Comparison of ENCODE assay signal across 13 cellular contexts in genomic region chr17:50602514-50603235, GRCh38. TPM values are rescaled to one million over a fixed set of nuclear protein-coding genes. Genes with fewer than 3 reads are reported as not detected.
A peak's percentile ranks its signal among the peaks of the same experiment; 100 is the strongest.
DNase-seq lines count a peak whose midpoint lies in the region; ATAC-seq and TF ChIP-seq lines count a peak whose summit lies in the region.
"Had no signal": no experiment of that assay in that cellular context is flagged by ENCODE, and none has a peak within 500 bp of the region (broad histone marks: within the 10 kb centered on the region; RNA-seq: fewer than 3 reads in every experiment).

No MANE protein-coding gene starts in this region.

- no peaks in the 10 kb centered on the region for H4K20me1 ChIP-seq in SK-N-SH (ENCODE audit: insufficient read depth)
- H4K20me1 ChIP-seq: BLaER1 treated with 17β-estradiol and CSF1 and Interleukin-3, amounts not matched to agents 10 nM and 100 nM had no signal

- WGBS in SK-N-SH (ENCODE audit: low lambda C conversion rate), result 83% methylated on average over 26 of the region's 26 CpGs

- H3K4me1 Mint-ChIP-seq in brain, result peaks cover 59% of the 10 kb centered on the region
- H3K4me1 Mint-ChIP-seq in mesothelial cell of epicardium, result peaks cover 42% of the 10 kb centered on the region
- H3K4me1 Mint-ChIP-seq in HFFc6 (ENCODE audit: low read depth), result no peaks in the 10 kb centered on the region
- H3K4me1 Mint-ChIP-seq: CD4-positive, CD25-positive, alpha-beta regulatory T cell had no signal

- peak; percentile 77 for DNase-seq in SK-N-SH
- no peak for DNase-seq in mesothelial cell of epicardium (ENCODE audit: low spot score in 2 of 2, unreplicated experiment in 2 of 2)
- no peak for DNase-seq in HFFc6
- no peak for DNase-seq in mesenteric fat pad (ENCODE audit: low spot score)
- DNase-seq: ACHN; CD4-positive, CD25-positive, alpha-beta regulatory T cell; EL; GOT3 had no signal

- TF ChIP-seq CTCF in SK-N-SH (IDR thresholded peaks at IDR 0.05) (no peak), brain (conservative IDR thresholded peaks at IDR 0.05) (no peak), mesothelial cell of epicardium (IDR thresholded peaks at IDR 0.05; ENCODE audit: unreplicated experiment) (no peak), HFFc6 (IDR thresholded peaks at IDR 0.05) (no peak)

- CTCF ChIA-PET in SK-N-SH (lab: Yijun Ruan, JAX), result interaction anchor here (0.6 to 22.2 kb wide), 9 partner anchors 9 to 78 kb away, joined by 3 to 402 read pairs (median 3); partner anchors contain the start of genes ABCC3 and CACNA1G

- peak in 1 of 2 experiments; percentile 23; a peak in 1 of 4 replicates for TF ChIP-seq EP300 in SK-N-SH (IDR thresholded peaks at IDR 0.05; ENCODE audit: borderline replicate concordance in 1 of 2, low read depth in 1 of 2, low read length in 1 of 2)

- H3F3A ChIP-seq in SK-N-SH (replicated peaks; ENCODE audit: insufficient read depth), result no peaks in the 10 kb centered on the region

- no peak overlapping the region for H3K4me3 ChIP-seq in SK-N-SH (ENCODE audit: low read depth in 2 of 2, low read length in 1 of 2)
- H3K4me3 ChIP-seq: BLaER1 treated with 17β-estradiol and CSF1 and Interleukin-3, amounts not matched to agents 10 nM and 100 nM; HAP-1 had no signal

- H3K27me3 Mint-ChIP-seq in brain (peaks cover 2% of the 10 kb centered on the region), mesothelial cell of epicardium (ENCODE audit: low read depth) (no peaks in the 10 kb centered on the region), HFFc6 (ENCODE audit: insufficient read depth) (peaks cover 42% of the 10 kb centered on the region)

- H3K4me1 ChIP-seq in SK-N-SH (ENCODE audit: control insufficient read depth in 1 of 2, insufficient read depth in 2 of 2, low read depth in 1 of 2, low read length in 1 of 2), result peaks cover 11 to 69% of the 10 kb centered on the region in 2 experiments
- H3K4me1 ChIP-seq: HAP-1 had no signal

- H3K4me2 ChIP-seq in SK-N-SH, result no peak overlapping the region
- H3K4me2 ChIP-seq: BLaER1 treated with 17β-estradiol and CSF1 and Interleukin-3, amounts not matched to agents 10 nM and 100 nM had no signal

- ATAC-seq in SK-N-SH treated with all-trans-retinoic acid at 6 μM for 48 hours (no peak), HG02642 (IDR thresholded peaks at IDR 0.05; ENCODE audit: poor library complexity, unreplicated experiment) (no peak)

- H3K36me3 Mint-ChIP-seq in brain, result peaks cover 19% of the 10 kb centered on the region
- H3K36me3 Mint-ChIP-seq in mesothelial cell of epicardium, result peaks cover under 1% of the 10 kb centered on the region
- H3K36me3 Mint-ChIP-seq in HFFc6 (ENCODE audit: low read depth), result no peaks in the 10 kb centered on the region
- H3K36me3 Mint-ChIP-seq: CD4-positive, CD25-positive, alpha-beta regulatory T cell had no signal

- no peaks in the 10 kb centered on the region for H3K27me3 ChIP-seq in SK-N-SH (ENCODE audit: insufficient read depth)
- H3K27me3 ChIP-seq: BLaER1 treated with 17β-estradiol and CSF1 and Interleukin-3, amounts not matched to agents 10 nM and 100 nM had no signal

- H3K9me3 Mint-ChIP-seq in brain, result peaks cover 0 to 3% (median 0%) of the 10 kb centered on the region in 5 experiments
- H3K9me3 Mint-ChIP-seq in mesothelial cell of epicardium, result no peaks in the 10 kb centered on the region
- no peaks in the 10 kb centered on the region for H3K9me3 Mint-ChIP-seq in HFFc6
- H3K9me3 Mint-ChIP-seq: CD4-positive, CD25-positive, alpha-beta regulatory T cell had no signal

- POLR2A ChIA-PET in SK-N-SH (lab: Yijun Ruan, JAX), result interaction anchor here (0.6 to 1.9 kb wide), 4 partner anchors 10 to 46 kb away, joined by 3 to 6 read pairs (median 4); no protein-coding TSS in a partner anchor

- H3K79me2 ChIP-seq in SK-N-SH (ENCODE audit: insufficient read depth), result no peaks in the 10 kb centered on the region

- no peak overlapping the region for H3K4me3 Mint-ChIP-seq in brain
- H3K4me3 Mint-ChIP-seq in mesothelial cell of epicardium, result peak overlapping the region; percentile 28
- no peak overlapping the region for H3K4me3 Mint-ChIP-seq in HFFc6
- H3K4me3 Mint-ChIP-seq: CD4-positive, CD25-positive, alpha-beta regulatory T cell had no signal

- no peaks in the 10 kb centered on the region for H3K9me2 ChIP-seq in SK-N-SH

- no peaks in the 10 kb centered on the region for H3K9me3 ChIP-seq in SK-N-SH
- H3K9me3 ChIP-seq: BLaER1 treated with 17β-estradiol and CSF1 and Interleukin-3, amounts not matched to agents 10 nM and 100 nM; HAP-1 had no signal

- H3K27ac Mint-ChIP-seq in brain (peak overlapping the region in 4 of 5 experiments; percentile 23 to 82 (median 70)), mesothelial cell of epicardium (peak overlapping the region; percentile 22), HFFc6 (no peak overlapping the region)

- H3K9ac ChIP-seq in SK-N-SH, result no peak overlapping the region
- H3K9ac ChIP-seq: BLaER1 treated with 17β-estradiol and CSF1 and Interleukin-3, amounts not matched to agents 10 nM and 100 nM had no signal

- H3K36me3 ChIP-seq in SK-N-SH (replicated peaks in 1 of 2; ENCODE audit: control insufficient read depth in 1 of 2, insufficient read depth in 2 of 2, low read length in 1 of 2), result no peaks in the 10 kb centered on the region
- H3K36me3 ChIP-seq: BLaER1 treated with 17β-estradiol and CSF1 and Interleukin-3, amounts not matched to agents 10 nM and 100 nM; HAP-1 had no signal

- H2AFZ ChIP-seq in SK-N-SH (ENCODE audit: low read depth), result no peak overlapping the region

- peak overlapping the region in 1 of 2 experiments; percentile 41; a peak in 2 of 4 replicates for H3K27ac ChIP-seq in SK-N-SH (ENCODE audit: low read depth in 2 of 2, low read length in 1 of 2)
- H3K27ac ChIP-seq: BLaER1 treated with 17β-estradiol and CSF1 and Interleukin-3, amounts not matched to agents 10 nM and 100 nM had no signal

- no peak for TF ChIP-seq RAD21 in SK-N-SH (IDR thresholded peaks at IDR 0.05; ENCODE audit: low read length)

TF ChIP-seq in SK-N-SH, 30 proteins besides CTCF, POLR2A, EP300 and RAD21 (continues in another document):
- TF ChIP-seq RCOR1 (IDR thresholded peaks at IDR 0.05; ENCODE audit: low read length), result no peak
- TF ChIP-seq TAF1 (IDR thresholded peaks at IDR 0.05; ENCODE audit: borderline replicate concordance, low read depth, low read length), result no peak
- no peak for TF ChIP-seq USF2 (IDR thresholded peaks at IDR 0.05; ENCODE audit: borderline replicate concordance, low read depth, low read length)
- no peak for TF ChIP-seq SMC3 (IDR thresholded peaks at IDR 0.05; ENCODE audit: low read depth, low read length)
- no peak for TF ChIP-seq TEAD4 (IDR thresholded peaks at IDR 0.05; ENCODE audit: borderline replicate concordance, insufficient read depth)
- peak; percentile 32 for TF ChIP-seq CHD2 (IDR thresholded peaks at IDR 0.05; ENCODE audit: low read length, partially characterized antibody)
- 0 out of 2 replicates have a peak, but pooled peaks have one; percentile 28 for TF ChIP-seq FOXJ3 (CRISPR knock-in tag; IDR thresholded peaks at IDR 0.05)

TF ChIP-seq in SK-N-SH treated with all-trans-retinoic acid at 6 μM for 48 hours, 23 proteins besides CTCF, POLR2A, EP300 and RAD21:
- TF ChIP-seq PATZ1 (CRISPR knock-in tag; IDR thresholded peaks at IDR 0.05; ENCODE audit: borderline replicate concordance) (no peak), BACH2 (CRISPR knock-in tag; IDR thresholded peaks at IDR 0.05; ENCODE audit: borderline replicate concordance) (no peak), CSDC2 (CRISPR knock-in tag; IDR thresholded peaks at IDR 0.05) (no peak), PPARA (CRISPR knock-in tag; IDR thresholded peaks at IDR 0.05; ENCODE audit: borderline replicate concordance) (no peak), ZNF8 (CRISPR knock-in tag; IDR thresholded peaks at IDR 0.05) (no peak)

RNA-seq across cellular contexts. Expression of gene ABCC3, which starts 32.0 kb away (rescaled TPM):
- 185 and 209 TPM in 2 replicates for polyA plus RNA-seq in SK-N-SH (2012; rRNA removed)
- 29.0 and 41.5 TPM in 2 replicates for polyA plus RNA-seq in SK-N-SH (2012; cell fraction: cytosol; rRNA removed)
- 1,427 and 1,497 TPM in 2 replicates for polyA plus RNA-seq in SK-N-SH (2012; cell fraction: nucleus; rRNA removed)
- 0.97 TPM for polyA plus RNA-seq in brain (ENCODE audit: insufficient read depth, low read depth, low replicate concordance)
- 0.44 to 1.2 TPM (median 0.93 TPM) in 3 replicates for total RNA-seq in mesothelial cell of epicardium
- total RNA-seq in HFFc6 (2021; fragmentation: NEBNext Ultra II Directional; extraction: Animal tissue kit (Norgen Biotek cat#: 25700)), result 10 to 100 TPM; 18.4 to 23.6 (median 21.3) TPM
- 52.8 TPM for total RNA-seq in mesenteric fat pad

RNA-seq across cellular contexts. Expression of gene CACNA1G, which starts 42.2 kb away (rescaled TPM):
- 0.15 and 0.21 TPM in 2 replicates for polyA plus RNA-seq in SK-N-SH (2012; rRNA removed)
- polyA plus RNA-seq in SK-N-SH (2012; cell fraction: cytosol; rRNA removed), result 0.08 and 0.24 TPM in 2 replicates
- 0.36 and 0.48 TPM in 2 replicates for polyA plus RNA-seq in SK-N-SH (2012; cell fraction: nucleus; rRNA removed)
- 2.0 TPM for polyA plus RNA-seq in brain (ENCODE audit: insufficient read depth, low read depth, low replicate concordance)
- 26.1 to 29.0 TPM (median 26.9 TPM) in 3 replicates for total RNA-seq in mesothelial cell of epicardium
- under 1 TPM in 5 of 6 experiments, not detected in 1; 0.03 to 0.19 (median 0.05) TPM for total RNA-seq in HFFc6 (2021; fragmentation: NEBNext Ultra II Directional; extraction: Animal tissue kit (Norgen Biotek cat#: 25700))
- total RNA-seq in mesenteric fat pad, result 0.58 TPM
- polyA plus RNA-seq: CD4-positive, CD25-positive, alpha-beta regulatory T cell had no signal

RNA-seq across cellular contexts. Expression of gene SPATA20, which starts 55.7 kb away (rescaled TPM):
- 92.0 and 106 TPM in 2 replicates for polyA plus RNA-seq in SK-N-SH (2012; rRNA removed)
- polyA plus RNA-seq in SK-N-SH (2012; cell fraction: cytosol; rRNA removed), result 28.3 and 39.9 TPM in 2 replicates
- 606 and 976 TPM in 2 replicates for polyA plus RNA-seq in SK-N-SH (2012; cell fraction: nucleus; rRNA removed)
- 22.1 TPM for polyA plus RNA-seq in brain (ENCODE audit: insufficient read depth, low read depth, low replicate concordance)
- 71.3 to 71.7 TPM (median 71.4 TPM) in 3 replicates for total RNA-seq in mesothelial cell of epicardium
- 10 to 100 TPM; 53.4 to 71.2 (median 62.6) TPM for total RNA-seq in HFFc6 (2021; fragmentation: NEBNext Ultra II Directional; extraction: Animal tissue kit (Norgen Biotek cat#: 25700))
- total RNA-seq in mesenteric fat pad, result 22.3 TPM

Comparison
In these comparisons a context has a peak if more than half of its experiments do, and no peak if none do; other contexts are left out.
1. RNA of gene CACNA1G, which starts 42.2 kb away (total RNA-seq): 26.1 to 29.0 TPM in mesothelial cell of epicardium; 0.58 TPM in mesenteric fat pad (single experiment) and 0.03 to 0.19 TPM in HFFc6; every median in the first group is over 10 times any median in the second.